ENCODE assay signal across 8 cellular contexts in the genomic region with DNA sequence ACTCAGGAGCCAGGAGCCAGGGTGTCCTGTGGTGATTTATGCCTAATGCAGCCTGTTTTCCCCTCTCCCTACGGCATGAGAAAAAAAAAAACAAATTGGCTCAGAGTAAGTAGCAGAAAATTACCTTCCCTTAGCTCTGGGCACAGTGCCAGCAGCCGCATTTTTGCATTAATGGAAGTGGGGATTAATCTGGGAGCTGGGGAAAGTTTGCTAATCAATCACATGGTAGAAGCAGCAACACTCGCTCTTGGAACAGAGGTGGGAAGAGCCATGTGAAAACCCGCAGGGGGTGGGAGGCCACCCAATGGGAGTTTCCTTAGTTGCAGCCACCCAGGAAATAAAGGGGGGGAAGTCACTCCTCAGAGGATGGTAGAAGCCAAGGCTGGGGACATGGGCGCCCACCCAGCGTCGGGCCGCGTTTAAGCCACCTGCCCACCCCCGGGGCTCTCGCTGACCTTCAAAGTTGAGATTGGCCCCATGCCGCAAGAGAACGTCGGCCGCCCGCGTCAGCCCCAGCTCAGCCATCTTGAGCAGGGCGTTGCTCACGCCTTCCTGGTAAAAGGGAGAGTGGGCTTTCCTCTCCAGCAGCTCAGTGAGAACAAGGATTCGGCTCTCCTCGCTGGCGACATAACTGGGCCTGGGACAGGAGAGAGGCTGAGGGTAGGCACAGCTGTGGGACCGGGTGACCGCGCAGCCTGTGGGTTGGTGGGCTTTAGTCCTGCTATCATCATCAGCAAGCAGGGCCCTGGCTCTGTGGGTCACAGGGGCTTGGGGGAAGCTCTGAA. TPM values are rescaled to one million over a fixed set of nuclear protein-coding genes. Genes with fewer than 3 reads are reported as not detected.
DNase-seq lines count a peak whose midpoint lies in the region; ATAC-seq and TF ChIP-seq lines count a peak whose summit lies in the region.

No MANE protein-coding gene starts in this region.

- no peak for ATAC-seq in HG02852 (IDR thresholded peaks at IDR 0.05; ENCODE audit: unreplicated experiment)

- H3K9me3 Mint-ChIP-seq in activated naive CD4-positive, alpha-beta T cell treated with anti-CD3 and anti-CD28 coated beads, Interleukin-2, amount 10 ng/mL, durations not matched to agents 7 days and 5 days = no peaks in the 10 kb centered on the region

- 72 to 88% (median 81%) methylated on average over 16 to 25 of the region's 25 CpGs for WGBS in spleen, 5 donors

- intact Hi-C loops in spleen (cut with DNase I; ENCODE audit: low total_unique reads) = loop anchor here (10.0 kb wide), 1 partner anchor 145 kb away; no protein-coding TSS in a partner anchor

- H3K4me3 ChIP-seq in SK-N-MC (peak overlapping the region; percentile 98), fibroblast of mammary gland (ENCODE audit: control insufficient read depth, low read depth, low read length) (peak overlapping the region; percentile 84), spleen (peak overlapping the region in 6 of 8 donors; percentile 74 to 98 (median 94))

- peak overlapping the region; percentile 37 for H3K27ac Mint-ChIP-seq in activated naive CD4-positive, alpha-beta T cell treated with anti-CD3 and anti-CD28 coated beads, Interleukin-2, amount 10 ng/mL, durations not matched to agents 7 days and 5 days

- H3K9ac ChIP-seq in SK-N-MC (ENCODE audit: insufficient read length) = peak overlapping the region; percentile 85

- TF ChIP-seq CTCF in fibroblast of mammary gland (conservative IDR thresholded peaks at IDR 0.05; ENCODE audit: control insufficient read depth, insufficient read depth, low read depth, low read length) = no peak
- no peak for TF ChIP-seq CTCF in spleen (IDR thresholded peaks at IDR 0.05 in 8 of 11, conservative IDR thresholded peaks at IDR 0.05 in 3 of 11)

- DNase-seq in activated naive CD4-positive, alpha-beta T cell treated with anti-CD3 and anti-CD28 coated beads, Interleukin-2, amount 10 ng/mL, durations not matched to agents 7 days and 5 days = no peak
- DNase-seq in activated naive CD4-positive, alpha-beta T cell treated with Interleukin-2 at 50 U/mL for 16 hours = no peak
- peak; percentile 99 for DNase-seq in SK-N-MC (ENCODE audit: low read depth, low spot score)
- DNase-seq in fibroblast of mammary gland (ENCODE audit: low read depth) = peak; percentile 71
- DNase-seq in spleen = no peak
- no peak for DNase-seq in SHP77 treated with DMSO at 0.1 percent for 48 hours (lab: John Stamatoyannopoulos, UW)
- no peak for DNase-seq in NCI-H187 (lab: John Stamatoyannopoulos, UW)

- peaks cover 23% of the 10 kb centered on the region for H3K4me1 Mint-ChIP-seq in activated naive CD4-positive, alpha-beta T cell treated with anti-CD3 and anti-CD28 coated beads, Interleukin-2, amount 10 ng/mL, durations not matched to agents 7 days and 5 days

- CTCF ChIA-PET in activated naive CD4-positive, alpha-beta T cell treated with anti-CD3 and anti-CD28 coated beads, Interleukin-2, amount 10 ng/mL, durations not matched to agents 7 days and 5 days (lab: Charles Lee) = interaction anchor here (0.8 to 2.3 kb wide), 5 partner anchors 11 to 497 kb away, joined by 3 to 15 read pairs (median 4); partner anchors contain the start of gene NTMT1

- H3K9me3 ChIP-seq in SK-N-MC (ENCODE audit: low read depth, low read length) (no peaks in the 10 kb centered on the region), spleen (no peaks in the 10 kb centered on the region)

- H3K36me3 ChIP-seq in SK-N-MC (ENCODE audit: insufficient read depth, low read length) = peaks cover 31% of the 10 kb centered on the region
- peaks cover 0 to 47% (median 41%) of the 10 kb centered on the region in 6 donors for H3K36me3 ChIP-seq in spleen

- H3K27me3 Mint-ChIP-seq in activated naive CD4-positive, alpha-beta T cell treated with anti-CD3 and anti-CD28 coated beads, Interleukin-2, amount 10 ng/mL, durations not matched to agents 7 days and 5 days = no peaks in the 10 kb centered on the region

- H3K36me3 Mint-ChIP-seq in activated naive CD4-positive, alpha-beta T cell treated with anti-CD3 and anti-CD28 coated beads, Interleukin-2, amount 10 ng/mL, durations not matched to agents 7 days and 5 days = peaks cover 16% of the 10 kb centered on the region

- no peaks in the 10 kb centered on the region for H3K27me3 ChIP-seq in spleen (replicated peaks in 1 of 7)

- H3K4me1 ChIP-seq in spleen = peaks cover 15 to 72% (median 48%) of the 10 kb centered on the region in 6 donors

- peak overlapping the region; percentile 90 for H3K27ac ChIP-seq in SK-N-MC
- peak overlapping the region in 1 of 8 donors; percentile 18 for H3K27ac ChIP-seq in spleen

- H3K4me3 Mint-ChIP-seq in activated naive CD4-positive, alpha-beta T cell treated with anti-CD3 and anti-CD28 coated beads, Interleukin-2, amount 10 ng/mL, durations not matched to agents 7 days and 5 days = peak overlapping the region; percentile 72

- no peak for TF ChIP-seq POLR2A in spleen (IDR thresholded peaks at IDR 0.05)

RNA-seq across cellular contexts. Expression of gene ASB6, which starts 1.7 kb away (rescaled TPM):
- 10 to 100 TPM; 17.2 to 30.8 (median 22.3) TPM for total RNA-seq in spleen
- 10 to 100 TPM; 11.5 to 23.2 (median 17.8) TPM for polyA plus RNA-seq in spleen

RNA-seq across cellular contexts. Expression of gene NTMT1, which starts 14.3 kb away (rescaled TPM):
- total RNA-seq in spleen = 10 to 100 TPM; 22.8 to 49.3 (median 35.8) TPM
- 10 to 100 TPM; 24.8 to 50.5 (median 39.1) TPM for polyA plus RNA-seq in spleen

RNA-seq across cellular contexts. Expression of gene C9orf50, which starts 19.4 kb away (rescaled TPM):
- total RNA-seq in spleen = under 1 TPM in 1 of 7 donors, not detected in 6; 0.22 TPM
- polyA plus RNA-seq in spleen = under 1 TPM; 0.12 to 0.46 (median 0.16) TPM

RNA-seq across cellular contexts. Expression of gene PRRX2, which starts 25.2 kb away (rescaled TPM):
- total RNA-seq in spleen = under 1 TPM in 2 of 7 donors, not detected in 5; 0.47 to 0.54 TPM
- 1 to 10 TPM in 1 of 3 donors, under 1 TPM in 2; 0.32 to 1.5 (median 0.83) TPM for polyA plus RNA-seq in spleen

Comparison
In these comparisons a context has a peak if more than half of its experiments do, and no peak if none do; other contexts are left out.
1. DNase-seq: peak in SK-N-MC (single experiment) and fibroblast of mammary gland (single experiment); none in activated naive CD4-positive, alpha-beta T cell treated with anti-CD3 and anti-CD28 coated beads, Interleukin-2, amount 10 ng/mL, durations not matched to agents 7 days and 5 days (single experiment), activated naive CD4-positive, alpha-beta T cell treated with Interleukin-2 at 50 U/mL for 16 hours (single experiment), spleen (single experiment), SHP77 treated with DMSO at 0.1 percent for 48 hours (single experiment) and NCI-H187 (0 of 2).
2. Peak in every context shown above with its lines, with median percentiles within 50 percentile points of each other: H3K4me3 ChIP-seq.